ENCODE assay signal across 1 cellular context in genomic region chr19:6429419-6430221, GRCh38.
TF ChIP-seq lines count a peak whose summit lies in the region.

No MANE protein-coding gene starts in this region.

TF ChIP-seq in K562, 482 proteins besides CTCF, POLR2A, EP300 and RAD21 (continued from another document and continues in another):
- TF ChIP-seq BRCA1 (IDR thresholded peaks at IDR 0.05) (no peak), BRCA1 (CRISPR knock-in tag; IDR thresholded peaks at IDR 0.05) (no peak), CBX5 (IDR thresholded peaks at IDR 0.05; ENCODE audit: borderline replicate concordance, low read depth) (no peak), DDX20 (tag; IDR thresholded peaks at IDR 0.05; ENCODE audit: low read depth) (no peak), CSDE1 (IDR thresholded peaks at IDR 0.05) (no peak), GATAD2A (IDR thresholded peaks at IDR 0.05) (peak; percentile 86), BMI1 (IDR thresholded peaks at IDR 0.05; ENCODE audit: low read length) (no peak), HEY1 (CRISPR knock-in tag; IDR thresholded peaks at IDR 0.05; ENCODE audit: borderline replicate concordance) (no peak), IRF2 (CRISPR knock-in tag; IDR thresholded peaks at IDR 0.05) (no peak), DMBX1 (CRISPR knock-in tag; IDR thresholded peaks at IDR 0.05; ENCODE audit: borderline replicate concordance) (no peak), ATF3 (IDR thresholded peaks at IDR 0.05) (no peak), ATF3 (CRISPR knock-in tag; conservative IDR thresholded peaks at IDR 0.05) (no peak), TGIF2 (CRISPR knock-in tag; IDR thresholded peaks at IDR 0.05) (no peak), THAP12 (CRISPR knock-in tag; IDR thresholded peaks at IDR 0.05) (no peak), ZNF764 (CRISPR knock-in tag; IDR thresholded peaks at IDR 0.05; ENCODE audit: low read depth) (no peak), ZSCAN29 (IDR thresholded peaks at IDR 0.05) (no peak), MITF (IDR thresholded peaks at IDR 0.05) (no peak), ZFP30 (CRISPR knock-in tag; IDR thresholded peaks at IDR 0.05; ENCODE audit: borderline replicate concordance) (no peak), NELFE (IDR thresholded peaks at IDR 0.05; ENCODE audit: insufficient read depth, insufficient read length) (no peak), SMARCB1 (IDR thresholded peaks at IDR 0.05; ENCODE audit: insufficient read length, low read depth) (no peak), USF2 (CRISPR knock-in tag; IDR thresholded peaks at IDR 0.05) (no peak), GATA2 (CRISPR knock-in tag; IDR thresholded peaks at IDR 0.05) (no peak), ZNF717 (CRISPR knock-in tag; IDR thresholded peaks at IDR 0.05) (no peak), HNRNPLL (IDR thresholded peaks at IDR 0.05; ENCODE audit: low read depth, low read length, poor library complexity, severe bottlenecking) (no peak), ZFP36 (IDR thresholded peaks at IDR 0.05; ENCODE audit: low read depth, low read length, partially characterized antibody) (no peak), XRCC4 (IDR thresholded peaks at IDR 0.05; ENCODE audit: extremely low read depth, insufficient read depth, insufficient read length) (no peak), ASH1L (IDR thresholded peaks at IDR 0.05; ENCODE audit: borderline replicate concordance, low read depth, partially characterized antibody) (peak; percentile 62), STAT5A (IDR thresholded peaks at IDR 0.05; ENCODE audit: borderline replicate concordance, low read length) (no peak), ARID2 (IDR thresholded peaks at IDR 0.05) (0 out of 2 replicates have a peak, but pooled peaks have one; percentile 11), HIVEP1 (CRISPR knock-in tag; IDR thresholded peaks at IDR 0.05) (no peak), RBM15 (IDR thresholded peaks at IDR 0.05; ENCODE audit: insufficient read depth, low read length) (no peak), IFI16 (CRISPR knock-in tag; IDR thresholded peaks at IDR 0.05) (no peak), ZSCAN32 (CRISPR knock-in tag; IDR thresholded peaks at IDR 0.05) (no peak), ETV1 (tag; conservative IDR thresholded peaks at IDR 0.05; ENCODE audit: low read depth) (peak; percentile 41; the same call in 1 of the 2 replicates), ZNF263 (CRISPR knock-in tag; IDR thresholded peaks at IDR 0.05; ENCODE audit: borderline replicate concordance) (peak; percentile 99), FOSL1 (tag; conservative IDR thresholded peaks at IDR 0.05) (no peak), ZBTB12 (CRISPR knock-in tag; IDR thresholded peaks at IDR 0.05) (no peak), HOMEZ (CRISPR knock-in tag; IDR thresholded peaks at IDR 0.05) (no peak), ZNF551 (CRISPR knock-in tag; IDR thresholded peaks at IDR 0.05) (no peak), ARID4B (CRISPR knock-in tag; IDR thresholded peaks at IDR 0.05) (no peak), ELF1 (tag; IDR thresholded peaks at IDR 0.05) (peak; percentile 71; the same call in 1 of the 2 replicates), SUPT5H (IDR thresholded peaks at IDR 0.05) (peak; percentile 38), CGGBP1 (CRISPR knock-in tag; IDR thresholded peaks at IDR 0.05) (no peak), RB1 (IDR thresholded peaks at IDR 0.05; ENCODE audit: low read depth) (no peak), HDAC2 (IDR thresholded peaks at IDR 0.05) (peak; percentile 66), SMARCA5 (IDR thresholded peaks at IDR 0.05) (no peak), TCF7 (IDR thresholded peaks at IDR 0.05; ENCODE audit: borderline replicate concordance) (no peak), ZBTB26 (CRISPR knock-in tag; IDR thresholded peaks at IDR 0.05) (peak; percentile 93; the same call in 1 of the 2 replicates), LEF1 (IDR thresholded peaks at IDR 0.05) (no peak), FOS (IDR thresholded peaks at IDR 0.05; ENCODE audit: extremely low read depth, insufficient read length) (no peak), FIP1L1 (IDR thresholded peaks at IDR 0.05; ENCODE audit: low read depth, low read length, poor library complexity, severe bottlenecking) (no peak), SMC3 (conservative IDR thresholded peaks at IDR 0.05; ENCODE audit: insufficient read depth, low read depth, low read length) (no peak), TAF15 (IDR thresholded peaks at IDR 0.05; ENCODE audit: low read depth, low read length) (no peak), ZNF232 (CRISPR knock-in tag; IDR thresholded peaks at IDR 0.05) (no peak), ZNF316 (IDR thresholded peaks at IDR 0.05) (no peak), DIDO1 (tag; IDR thresholded peaks at IDR 0.05; ENCODE audit: low read depth) (no peak), ZNF668 (CRISPR knock-in tag; IDR thresholded peaks at IDR 0.05) (no peak), ZNF280A (IDR thresholded peaks at IDR 0.05; ENCODE audit: low read depth, partially characterized antibody) (no peak), ZKSCAN1 (IDR thresholded peaks at IDR 0.05; ENCODE audit: low read depth, low read length) (no peak), SAFB2 (IDR thresholded peaks at IDR 0.05; ENCODE audit: borderline replicate concordance, low read depth, low read length, severe bottlenecking) (no peak)
